15 cellular contexts compared by ENCODE assay signal in genomic region chr3:28088811-28089526, GRCh38.
DNase-seq lines count a peak whose midpoint lies in the region; ATAC-seq and TF ChIP-seq lines count a peak whose summit lies in the region.
"Had no signal": no experiment of that assay in that cellular context is flagged by ENCODE, and none has a peak within 500 bp of the region (broad histone marks: within the 10 kb centered on the region; RNA-seq: fewer than 3 reads in every experiment).

No MANE protein-coding gene starts in this region.

- peak overlapping the region; percentile 36 for H3K27ac Mint-ChIP-seq in activated CD8-positive, alpha-beta memory T cell treated with anti-CD3 and anti-CD28 coated beads, Interleukin-2, amount 10 ng/mL, durations not matched to agents 7 days and 5 days
- peak overlapping the region; percentile 13 to 78 (median 44) for H3K27ac Mint-ChIP-seq in CD8-positive, alpha-beta memory T cell
- H3K27ac Mint-ChIP-seq in effector memory CD8-positive, alpha-beta T cell = peak overlapping the region; percentile 13 to 82
- peak overlapping the region; percentile 71 to 75 for H3K27ac Mint-ChIP-seq in natural killer cell treated with Interleukin-12 subunit alpha and Interleukin-12 subunit beta and Interleukin-15 and Interleukin-18, amount 100 ng/mL, for 72 hours
- H3K27ac Mint-ChIP-seq: GM23338 had no signal

- no peaks in the 10 kb centered on the region for H3K9me3 ChIP-seq in CD8-positive, alpha-beta memory T cell (ENCODE audit: low read length)

- no peak overlapping the region for H3K4me3 Mint-ChIP-seq in activated CD8-positive, alpha-beta memory T cell treated with anti-CD3 and anti-CD28 coated beads, Interleukin-2, amount 10 ng/mL, durations not matched to agents 7 days and 5 days
- H3K4me3 Mint-ChIP-seq in CD8-positive, alpha-beta memory T cell = peak overlapping the region in 5 of 7 donors; percentile 0 to 30 (median 7)
- peak overlapping the region; percentile 4 to 18 for H3K4me3 Mint-ChIP-seq in effector memory CD8-positive, alpha-beta T cell
- peak overlapping the region; percentile 61 for H3K4me3 Mint-ChIP-seq in natural killer cell treated with Interleukin-12 subunit alpha and Interleukin-12 subunit beta and Interleukin-15 and Interleukin-18, amount 100 ng/mL, for 72 hours
- H3K4me3 Mint-ChIP-seq: GM23338, H9 had no signal

- no peaks in the 10 kb centered on the region for H3K4me1 ChIP-seq in CD8-positive, alpha-beta memory T cell (ENCODE audit: insufficient read depth, low read length)
- H3K4me1 ChIP-seq: BLaER1 had no signal

- H3K27me3 Mint-ChIP-seq in activated CD8-positive, alpha-beta memory T cell treated with anti-CD3 and anti-CD28 coated beads, Interleukin-2, amount 10 ng/mL, durations not matched to agents 7 days and 5 days = no peaks in the 10 kb centered on the region
- peaks cover 0 to 2% of the 10 kb centered on the region in 2 donors for H3K27me3 Mint-ChIP-seq in CD8-positive, alpha-beta memory T cell
- H3K27me3 Mint-ChIP-seq in effector memory CD8-positive, alpha-beta T cell = no peaks in the 10 kb centered on the region
- H3K27me3 Mint-ChIP-seq in natural killer cell treated with Interleukin-12 subunit alpha and Interleukin-12 subunit beta and Interleukin-15 and Interleukin-18, amount 100 ng/mL, for 72 hours = no peaks in the 10 kb centered on the region

- no peak overlapping the region for H3K27ac ChIP-seq in CD8-positive, alpha-beta memory T cell (ENCODE audit: low read depth, low read length)
- H3K27ac ChIP-seq: BLaER1 had no signal

- POLR2A ChIA-PET in CD8-positive, alpha-beta memory T cell (lab: Charles Lee) = no interaction called here
- POLR2A ChIA-PET in HEK293T (lab: Yijun Ruan, JAX) = no interaction called here

- no peak overlapping the region for H3K4me3 ChIP-seq in CD8-positive, alpha-beta memory T cell (ENCODE audit: low read length)
- H3K4me3 ChIP-seq: BLaER1, GM23338 had no signal

- ATAC-seq in activated CD8-positive, alpha-beta memory T cell treated with anti-CD3 and anti-CD28 coated beads, Interleukin-2, amount 10 ng/mL, durations not matched to agents 7 days and 5 days = no peak
- ATAC-seq in effector memory CD8-positive, alpha-beta T cell (replicated peaks) = peak; percentile 56
- peak; percentile 52 to 57 for ATAC-seq in natural killer cell treated with Interleukin-12 subunit alpha and Interleukin-12 subunit beta and Interleukin-15 and Interleukin-18, amount 100 ng/mL, for 72 hours
- ATAC-seq: GM23338 had no signal

- no peaks in the 10 kb centered on the region for H3K27me3 ChIP-seq in CD8-positive, alpha-beta memory T cell (ENCODE audit: insufficient read depth, low read length, poor library complexity, severe bottlenecking)
- H3K27me3 ChIP-seq: BLaER1 had no signal

- H3K9me3 Mint-ChIP-seq in activated CD8-positive, alpha-beta memory T cell treated with anti-CD3 and anti-CD28 coated beads, Interleukin-2, amount 10 ng/mL, durations not matched to agents 7 days and 5 days (ENCODE audit: low read depth) = peaks cover 7% of the 10 kb centered on the region
- peaks cover 0 to 12% (median 2%) of the 10 kb centered on the region in 5 donors for H3K9me3 Mint-ChIP-seq in CD8-positive, alpha-beta memory T cell
- no peaks in the 10 kb centered on the region for H3K9me3 Mint-ChIP-seq in effector memory CD8-positive, alpha-beta T cell
- H3K9me3 Mint-ChIP-seq in natural killer cell treated with Interleukin-12 subunit alpha and Interleukin-12 subunit beta and Interleukin-15 and Interleukin-18, amount 100 ng/mL, for 72 hours = peaks cover 6% of the 10 kb centered on the region

- CTCF ChIA-PET in activated CD8-positive, alpha-beta memory T cell treated with anti-CD3 and anti-CD28 coated beads, Interleukin-2, amount 10 ng/mL, durations not matched to agents 7 days and 5 days (lab: Charles Lee) = interaction anchor here (1.0 kb wide), 1 partner anchor 238 kb away, joined by 3 read pairs; no protein-coding TSS in a partner anchor
- CTCF ChIA-PET in CD8-positive, alpha-beta memory T cell (lab: Charles Lee) = interaction anchor here (0.8 to 3.6 kb wide), 5 partner anchors 8 to 377 kb away, joined by 3 to 16 read pairs (median 3); partner anchors contain the start of gene EOMES
- CTCF ChIA-PET in HEK293T (lab: Yijun Ruan, JAX) = no interaction called here

- no peaks in the 10 kb centered on the region for H3K36me3 ChIP-seq in CD8-positive, alpha-beta memory T cell (ENCODE audit: insufficient read depth, low read length)
- H3K36me3 ChIP-seq: BLaER1 had no signal

- no peak for DNase-seq in activated CD8-positive, alpha-beta memory T cell treated with anti-CD3 and anti-CD28 coated beads, Interleukin-2, amount 10 ng/mL, durations not matched to agents 7 days and 5 days
- DNase-seq in activated CD8-positive, alpha-beta memory T cell treated with anti-CD3 and anti-CD28 coated beads for 24 hours = no peak
- DNase-seq in CD8-positive, alpha-beta memory T cell = no peak
- no peak for DNase-seq in effector memory CD8-positive, alpha-beta T cell
- DNase-seq in natural killer cell treated with Interleukin-12 subunit alpha and Interleukin-12 subunit beta and Interleukin-15 and Interleukin-18, amount 100 ng/mL, for 72 hours (ENCODE audit: low spot score) = no peak
- DNase-seq in HEK293T (ENCODE audit: extremely low spot score) = no peak
- DNase-seq in NCI-H510A (lab: John Stamatoyannopoulos, UW) = no peak
- DNase-seq: 8988T, AML-193, Calu3, DMS79, EL, H9 had no signal

- H3K36me3 Mint-ChIP-seq in activated CD8-positive, alpha-beta memory T cell treated with anti-CD3 and anti-CD28 coated beads, Interleukin-2, amount 10 ng/mL, durations not matched to agents 7 days and 5 days = peaks cover 5% of the 10 kb centered on the region
- H3K36me3 Mint-ChIP-seq in CD8-positive, alpha-beta memory T cell = peaks cover 0 to 29% (median 0%) of the 10 kb centered on the region in 3 donors
- H3K36me3 Mint-ChIP-seq in effector memory CD8-positive, alpha-beta T cell (ENCODE audit: insufficient read depth) = no peaks in the 10 kb centered on the region
- H3K36me3 Mint-ChIP-seq in natural killer cell treated with Interleukin-12 subunit alpha and Interleukin-12 subunit beta and Interleukin-15 and Interleukin-18, amount 100 ng/mL, for 72 hours = no peaks in the 10 kb centered on the region

- peaks cover 2% of the 10 kb centered on the region for H3K4me1 Mint-ChIP-seq in activated CD8-positive, alpha-beta memory T cell treated with anti-CD3 and anti-CD28 coated beads, Interleukin-2, amount 10 ng/mL, durations not matched to agents 7 days and 5 days
- peaks cover 11 to 18% (median 14%) of the 10 kb centered on the region in 3 donors for H3K4me1 Mint-ChIP-seq in CD8-positive, alpha-beta memory T cell
- H3K4me1 Mint-ChIP-seq in effector memory CD8-positive, alpha-beta T cell (ENCODE audit: low read depth in 2 of 2) = peaks cover 9 to 19% of the 10 kb centered on the region in 2 donors
- peaks cover 28 to 29% of the 10 kb centered on the region in 2 donors for H3K4me1 Mint-ChIP-seq in natural killer cell treated with Interleukin-12 subunit alpha and Interleukin-12 subunit beta and Interleukin-15 and Interleukin-18, amount 100 ng/mL, for 72 hours (ENCODE audit: low read depth in 2 of 2)
- H3K4me1 Mint-ChIP-seq: GM23338 had no signal

TF ChIP-seq in HEK293T, 16 proteins besides CTCF, POLR2A, EP300 and RAD21:
- TF ChIP-seq L3MBTL2 (conservative IDR thresholded peaks at IDR 0.05) = no peak
- TF ChIP-seq FOXK2 (IDR thresholded peaks at IDR 0.05) = no peak
- no peak for TF ChIP-seq SUZ12 (IDR thresholded peaks at IDR 0.05)
- no peak for TF ChIP-seq FOXM1 (IDR thresholded peaks at IDR 0.05; ENCODE audit: borderline replicate concordance)
